In genomic region chr1:86913399-86913895, GRCh38 we compare ENCODE assay signal across 8 cellular contexts. TPM values are rescaled to one million over a fixed set of nuclear protein-coding genes. Genes with fewer than 3 reads are reported as not detected.
DNase-seq lines count a peak whose midpoint lies in the region; ATAC-seq, FAIRE-seq and TF ChIP-seq lines count a peak whose summit lies in the region.

No MANE protein-coding gene starts in this region.

- DNase-seq in COR-L47 (lab: John Stamatoyannopoulos, UW) (peak; percentile 23), NCI-H460 (ENCODE audit: extremely low read depth, low read depth) (peak; percentile 6), fibroblast of villous mesenchyme (ENCODE audit: low read depth) (peak; percentile 68), D721Med (ENCODE audit: insufficient read length, low spot score) (no peak), T1000 (lab: John Stamatoyannopoulos, UW) (no peak)
- DNase-seq in activated T-cell treated with anti-CD3 and anti-CD28 coated beads, Interleukin-2, amount 50 U/mL, for 1 hour = peak; percentile 24

- no peak for FAIRE-seq in D721Med (lab: Jason Lieb, UNC)

- TF ChIP-seq CTCF in fibroblast of villous mesenchyme (IDR thresholded peaks at IDR 0.05; ENCODE audit: insufficient read depth, low read depth, low read length) (no peak), D721Med (IDR thresholded peaks at IDR 0.05; ENCODE audit: insufficient read depth, missing control alignments) (no peak)

- H3K4me3 ChIP-seq in fibroblast of villous mesenchyme (ENCODE audit: low read depth, low read length) (peak overlapping the region; percentile 98), skin epidermis (peak overlapping the region; percentile 66 to 97 (median 81))

- ATAC-seq in GM21526 (IDR thresholded peaks at IDR 0.05; ENCODE audit: low FRiP score, unreplicated experiment) = peak; percentile 31

- H3K27ac ChIP-seq in skin epidermis = peak overlapping the region; percentile 79 to 97 (median 93)

RNA-seq across cellular contexts. Expression of gene SELENOF, which starts 0.5 kb away (rescaled TPM):
- total RNA-seq in NCI-H460 (2014; rRNA removed; shearing (Covaris generic)) = 167 and 174 TPM in 2 replicates
- 93.3 and 113 TPM in 2 replicates for polyA plus RNA-seq in NCI-H460 (2014; cell fraction: nucleus; rRNA removed)
- 168 and 275 TPM in 2 replicates for total RNA-seq in fibroblast of villous mesenchyme

RNA-seq across cellular contexts. Expression of gene HS2ST1, which starts 1.0 kb away (rescaled TPM):
- total RNA-seq in NCI-H460 (2014; rRNA removed; shearing (Covaris generic)) = 15.9 and 16.0 TPM in 2 replicates
- 5.7 and 8.0 TPM in 2 replicates for polyA plus RNA-seq in NCI-H460 (2014; cell fraction: nucleus; rRNA removed)
- 18.4 and 18.6 TPM in 2 replicates for total RNA-seq in fibroblast of villous mesenchyme

Comparison
In these comparisons a context has a peak if more than half of its experiments do, and no peak if none do; other contexts are left out.
1. DNase-seq: peak in COR-L47 (single experiment), NCI-H460 (single experiment), activated T-cell treated with anti-CD3 and anti-CD28 coated beads, Interleukin-2, amount 50 U/mL, for 1 hour (single experiment) and fibroblast of villous mesenchyme (single experiment); none in D721Med (single experiment) and T1000 (single experiment).